ENCODE assay signal across 8 cellular contexts in the genomic region with DNA sequence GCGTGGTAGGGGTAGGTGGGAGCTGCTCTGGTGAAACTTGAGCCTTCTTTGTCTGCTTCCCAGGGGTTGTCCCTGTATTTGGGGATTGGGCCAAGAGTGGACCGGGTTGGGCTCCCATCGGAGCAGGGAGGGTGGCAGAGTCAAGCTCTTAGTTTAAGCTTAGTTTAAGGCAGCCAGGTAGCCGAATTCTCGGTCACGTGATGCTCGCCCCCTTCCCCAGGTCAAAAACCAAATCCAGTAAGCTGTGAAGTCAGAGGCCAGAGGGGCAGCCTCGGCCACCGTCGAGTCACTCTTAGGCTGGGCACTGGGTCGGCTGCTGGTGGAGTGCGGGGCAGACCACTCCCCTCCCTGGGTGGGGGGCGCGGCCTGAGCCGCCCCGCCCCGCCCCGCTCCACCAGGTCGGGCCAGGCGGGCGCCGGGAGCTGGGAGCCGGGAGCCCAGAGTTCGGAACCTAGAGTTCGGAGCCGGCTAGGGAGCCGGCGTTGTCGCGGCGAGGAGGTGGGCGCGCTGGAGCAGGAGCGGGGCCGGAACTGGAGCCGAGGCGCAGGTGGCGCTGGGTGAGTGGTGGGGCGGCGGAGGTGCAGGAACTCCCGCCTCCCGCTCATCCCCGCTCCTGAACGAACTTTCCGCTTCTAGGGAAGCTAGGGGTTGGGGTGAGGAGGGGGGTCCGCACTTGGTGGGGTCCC. TPM values are rescaled to one million over a fixed set of nuclear protein-coding genes. Genes with fewer than 3 reads are reported as not detected.
DNase-seq lines count a peak whose midpoint lies in the region; ATAC-seq and TF ChIP-seq lines count a peak whose summit lies in the region.

No MANE protein-coding gene starts in this region.

- no peaks in the 10 kb centered on the region for H3K9me3 ChIP-seq in RWPE2 (ENCODE audit: severe bottlenecking)

- H3K9me3 Mint-ChIP-seq in brain = no peaks in the 10 kb centered on the region

- H3K27me3 Mint-ChIP-seq in brain = peaks cover 6% of the 10 kb centered on the region

- H3K27me3 ChIP-seq in RWPE2 (ENCODE audit: insufficient read depth, poor library complexity, severe bottlenecking) = no peaks in the 10 kb centered on the region
- H3K27me3 ChIP-seq in kidney epithelial cell (ENCODE audit: control insufficient read depth, insufficient read depth, low read length) = no peaks in the 10 kb centered on the region

- H3K4me1 ChIP-seq in RWPE2 (ENCODE audit: insufficient read depth, poor library complexity, severe bottlenecking) = peaks cover 8% of the 10 kb centered on the region

- peak overlapping the region; percentile 91 for H3K27ac ChIP-seq in RWPE2 (ENCODE audit: poor library complexity, severe bottlenecking)

- in situ Hi-C loops in Caki2 (cut with HindIII; ENCODE audit: low pct_unique_long_range_greater_than_20kb, low sequenced_read_pairs) = no loop called here

- H3K4me3 Mint-ChIP-seq in brain = peak overlapping the region; percentile 84 to 89 (median 87)

- peak overlapping the region; percentile 69 to 91 (median 88) for H3K27ac Mint-ChIP-seq in brain

- H3K36me3 ChIP-seq in RWPE2 (ENCODE audit: low read depth) (peaks cover 19% of the 10 kb centered on the region), kidney epithelial cell (ENCODE audit: control insufficient read depth, insufficient read depth, low read length) (no peaks in the 10 kb centered on the region)

- DNase-seq in Caki2 (ENCODE audit: low read depth) (peak; percentile 47), HFF-Myc (ENCODE audit: extremely low read depth, low read depth) (no peak), RWPE2 (ENCODE audit: low spot score) (no peak), kidney epithelial cell (ENCODE audit: low read depth) (no peak), mucosa of gallbladder (ENCODE audit: low spot score) (no peak)
- peak in 2 of 3 experiments; percentile 24 to 26 for DNase-seq in stimulated activated CD4-positive, alpha-beta T cell treated with anti-CD3 and anti-CD28 coated beads, TNF-alpha, amount 100 ng/mL, for 4 hours (ENCODE audit: low read depth in 3 of 3)

- peak overlapping the region; percentile 84 for H3K4me3 ChIP-seq in HFF-Myc (replicated peaks; ENCODE audit: low read depth, low read length)
- H3K4me3 ChIP-seq in RWPE2 (ENCODE audit: severe bottlenecking) = peak overlapping the region; percentile 68
- H3K4me3 ChIP-seq in kidney epithelial cell (ENCODE audit: low read depth, low read length) = peak overlapping the region; percentile 90

- peaks cover 47% of the 10 kb centered on the region for H3K4me1 Mint-ChIP-seq in brain

- TF ChIP-seq CTCF in HFF-Myc (IDR thresholded peaks at IDR 0.05; ENCODE audit: low read depth, low read length, missing control alignments) (no peak), RWPE2 (IDR thresholded peaks at IDR 0.05; ENCODE audit: poor library complexity, severe bottlenecking) (no peak), brain (conservative IDR thresholded peaks at IDR 0.05) (no peak), kidney epithelial cell (IDR thresholded peaks at IDR 0.05; ENCODE audit: insufficient read depth, low read length, poor library complexity, severe bottlenecking) (no peak)

- peaks cover 7% of the 10 kb centered on the region for H3K36me3 Mint-ChIP-seq in brain

- peak; percentile 22 for ATAC-seq in RWPE2 (ENCODE audit: low read depth)
- no peak for ATAC-seq in HG03571 (IDR thresholded peaks at IDR 0.05; ENCODE audit: unreplicated experiment)

RNA-seq across cellular contexts. Expression of gene LZTS2, which starts 2.8 kb away (rescaled TPM):
- total RNA-seq in Caki2 (2014; rRNA removed; shearing (Covaris generic); ENCODE audit: low replicate concordance) = 35.5 and 37.2 TPM in 2 replicates
- 54.6 TPM for polyA plus RNA-seq in brain (ENCODE audit: insufficient read depth, low read depth, low replicate concordance)
- total RNA-seq in kidney epithelial cell (118 and 125 TPM in 2 replicates), mucosa of gallbladder (84.9 TPM)

RNA-seq across cellular contexts. Expression of gene TWNK, which starts 9.5 kb away (rescaled TPM):
- 5.2 and 10.7 TPM in 2 replicates for total RNA-seq in Caki2 (2014; rRNA removed; shearing (Covaris generic); ENCODE audit: low replicate concordance)
- 9.2 TPM for polyA plus RNA-seq in brain (ENCODE audit: insufficient read depth, low read depth, low replicate concordance)
- total RNA-seq in kidney epithelial cell = 14.0 and 14.1 TPM in 2 replicates
- total RNA-seq in mucosa of gallbladder = 5.7 TPM

RNA-seq across cellular contexts. Expression of gene MRPL43, which starts 9.5 kb away (rescaled TPM):
- 123 and 128 TPM in 2 replicates for total RNA-seq in Caki2 (2014; rRNA removed; shearing (Covaris generic); ENCODE audit: low replicate concordance)
- polyA plus RNA-seq in brain (ENCODE audit: insufficient read depth, low read depth, low replicate concordance) = 126 TPM
- total RNA-seq in kidney epithelial cell (84.1 and 92.3 TPM in 2 replicates), mucosa of gallbladder (104 TPM)

RNA-seq across cellular contexts. Expression of gene SEMA4G, which starts 27.5 kb away (rescaled TPM):
- total RNA-seq in Caki2 (2014; rRNA removed; shearing (Covaris generic); ENCODE audit: low replicate concordance) = 0.96 and 6.6 TPM in 2 replicates
- 8.4 TPM for polyA plus RNA-seq in brain (ENCODE audit: insufficient read depth, low read depth, low replicate concordance)
- total RNA-seq in kidney epithelial cell = 4.7 and 7.2 TPM in 2 replicates
- total RNA-seq in mucosa of gallbladder = 55.1 TPM

RNA-seq across cellular contexts. Expression of gene PDZD7, which starts 34.1 kb away (rescaled TPM):
- total RNA-seq in Caki2 (2014; rRNA removed; shearing (Covaris generic); ENCODE audit: low replicate concordance) = 0.51 and 5.3 TPM in 2 replicates
- polyA plus RNA-seq in brain (ENCODE audit: insufficient read depth, low read depth, low replicate concordance) = 8.2 TPM
- total RNA-seq in kidney epithelial cell = 1.2 and 3.5 TPM in 2 replicates
- total RNA-seq in mucosa of gallbladder = 5.3 TPM

Comparison
In these comparisons a context has a peak if more than half of its experiments do, and no peak if none do; other contexts are left out.
1. DNase-seq: peak in Caki2 (single experiment) and stimulated activated CD4-positive, alpha-beta T cell treated with anti-CD3 and anti-CD28 coated beads, TNF-alpha, amount 100 ng/mL, for 4 hours (2 of 3); none in HFF-Myc (single experiment), RWPE2 (single experiment), kidney epithelial cell (single experiment) and mucosa of gallbladder (single experiment).
2. Peak in every context shown above with its lines, with median percentiles within 50 percentile points of each other: H3K4me3 ChIP-seq.